13 cellular contexts compared by ENCODE assay signal in the genomic region with DNA sequence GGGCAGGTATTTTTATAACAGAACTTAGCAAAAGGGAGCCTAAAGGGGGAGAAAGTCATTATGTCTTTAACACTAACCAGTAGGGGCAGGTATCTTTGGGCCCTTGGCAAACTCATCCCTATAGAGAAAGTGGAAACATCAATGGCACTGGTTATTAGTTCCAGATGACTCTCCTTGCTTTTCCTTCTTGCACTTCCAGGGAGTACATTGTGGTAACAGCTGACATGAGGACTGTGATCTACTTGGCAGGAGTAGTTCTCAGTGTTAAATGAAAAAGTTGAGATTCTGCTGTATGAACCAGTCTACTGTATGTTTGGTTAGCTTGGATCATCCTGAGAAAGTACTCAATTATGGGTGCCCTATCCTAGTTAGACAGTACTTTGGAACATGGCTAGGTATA.
DNase-seq lines count a peak whose midpoint lies in the region; ATAC-seq and TF ChIP-seq lines count a peak whose summit lies in the region.
"Had no signal": no experiment of that assay in that cellular context is flagged by ENCODE, and none has a peak within 500 bp of the region (broad histone marks: within the 10 kb centered on the region; RNA-seq: fewer than 3 reads in every experiment).

No MANE protein-coding gene starts in this region.

- H3K27ac ChIP-seq in dorsolateral prefrontal cortex: no peak overlapping the region
- H3K27ac ChIP-seq: BLaER1 treated with 17β-estradiol and CSF1 and Interleukin-3, amounts not matched to agents 10 nM and 100 nM had no signal

- H3K4me3 ChIP-seq in AG10803 (ENCODE audit: low read length): no peak overlapping the region
- no peak overlapping the region for H3K4me3 ChIP-seq in dorsolateral prefrontal cortex
- H3K4me3 ChIP-seq: BLaER1 treated with 17β-estradiol and CSF1 and Interleukin-3, amounts not matched to agents 10 nM and 100 nM; GM23338 had no signal

- peaks cover 0 to 63% (median 5%) of the 10 kb centered on the region in 45 donors for H3K27me3 ChIP-seq in dorsolateral prefrontal cortex

- intact Hi-C loops in dorsolateral prefrontal cortex (cut with DNase I): no loop called here

- DNase-seq in AG10803 (ENCODE audit: low read depth) (peak; percentile 35), LHCN-M2 (ENCODE audit: low read depth) (peak; percentile 23), fibroblast of gingiva (ENCODE audit: low read depth) (peak; percentile 32), myocyte (ENCODE audit: low read depth) (peak; percentile 25), NCI-H2227 treated with DMSO at 0.1 percent for 48 hours (lab: John Stamatoyannopoulos, UW) (no peak), dorsolateral prefrontal cortex (no peak)
- DNase-seq: 8988T; CD4-positive, CD25-positive, alpha-beta regulatory T cell; DMS 273 treated with DMSO at 0.1 percent for 48 hours; H7 had no signal

- no peak for TF ChIP-seq CTCF in AG10803 (conservative IDR thresholded peaks at IDR 0.05; ENCODE audit: low read length)
- no peak for TF ChIP-seq CTCF in dorsolateral prefrontal cortex (IDR thresholded peaks at IDR 0.05 in 54 of 56, conservative IDR thresholded peaks at IDR 0.05 in 2 of 56; ENCODE audit: low read depth in 1 of 56, partially characterized antibody in 56 of 56)

- no peak for ATAC-seq in HG03342 (IDR thresholded peaks at IDR 0.05; ENCODE audit: unreplicated experiment)
- ATAC-seq: GM23338 had no signal

Comparison
In these comparisons a context has a peak if more than half of its experiments do, and no peak if none do; other contexts are left out.
1. DNase-seq: peak in AG10803 (single experiment), LHCN-M2 (single experiment), fibroblast of gingiva (single experiment) and myocyte (single experiment); none in NCI-H2227 treated with DMSO at 0.1 percent for 48 hours (single experiment) and dorsolateral prefrontal cortex (0 of 10).